Comparison of ENCODE assay signal across 20 cellular contexts in the genomic region with DNA sequence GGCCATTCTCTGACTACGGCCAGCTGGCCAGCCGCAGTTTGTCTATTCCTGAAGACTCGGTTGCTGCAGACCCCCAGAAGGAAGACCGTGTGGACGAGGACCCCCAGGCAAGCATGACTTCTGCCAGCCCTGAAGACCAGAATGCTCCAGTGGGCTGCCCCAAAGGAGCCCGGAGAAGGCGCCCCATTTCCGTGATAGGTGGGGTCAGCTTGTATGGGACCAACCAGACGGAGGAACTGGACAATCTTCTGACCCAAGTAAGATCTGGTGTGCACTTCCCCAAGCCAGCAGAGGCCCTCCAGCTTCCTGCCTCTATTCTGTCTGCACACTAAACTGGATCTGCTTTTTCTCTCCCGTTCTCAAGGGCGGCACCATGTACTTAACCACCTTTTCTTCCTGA. TPM values are rescaled to one million over a fixed set of nuclear protein-coding genes. Genes with fewer than 3 reads are reported as not detected.
DNase-seq lines count a peak whose midpoint lies in the region; ATAC-seq and TF ChIP-seq lines count a peak whose summit lies in the region.
"Had no signal": no experiment of that assay in that cellular context is flagged by ENCODE, and none has a peak within 500 bp of the region (broad histone marks: within the 10 kb centered on the region; RNA-seq: fewer than 3 reads in every experiment).

No MANE protein-coding gene starts in this region.

- H3K4me3 ChIP-seq in BLaER1 treated with 17β-estradiol and CSF1 and Interleukin-3, amounts not matched to agents 10 nM and 100 nM: no peak overlapping the region
- H3K4me3 ChIP-seq in naive thymus-derived CD4-positive, alpha-beta T cell (ENCODE audit: low read length): no peak overlapping the region
- H3K4me3 ChIP-seq in body of pancreas: no peak overlapping the region
- H3K4me3 ChIP-seq: GM12878, heart left ventricle, uterus had no signal

- peak overlapping the region; percentile 90 for H3K27ac Mint-ChIP-seq in activated CD8-positive, alpha-beta T cell treated with anti-CD3 and anti-CD28 coated beads for 36 hours
- H3K27ac Mint-ChIP-seq in naive thymus-derived CD4-positive, alpha-beta T cell: peak overlapping the region; percentile 62 to 99 (median 96)

- peak; percentile 29 for DNase-seq in CD1c-positive myeloid dendritic cell (ENCODE audit: extremely low spot score)
- DNase-seq in activated CD8-positive, alpha-beta T cell treated with anti-CD3 and anti-CD28 coated beads for 36 hours: no peak
- no peak for DNase-seq in naive thymus-derived CD4-positive, alpha-beta T cell
- DNase-seq in AG20443 (ENCODE audit: low spot score): no peak
- DNase-seq in body of pancreas: no peak
- DNase-seq in GF-D8 (lab: John Stamatoyannopoulos, UW): no peak
- DNase-seq: amniotic stem cell; DMS 273 treated with DMSO at 0.1 percent for 48 hours; GDM1; heart left ventricle; KG1; MV-4-11; NCI-H1930; stimulated activated CD4-positive, alpha-beta T cell treated with anti-CD3 and anti-CD28 coated beads, Interleukin-2, amount 100 ng/mL, for 48 hours; uterus; WERI-Rb-1 had no signal

- H3K9ac ChIP-seq in BLaER1 treated with 17β-estradiol and CSF1 and Interleukin-3, amounts not matched to agents 10 nM and 100 nM: no peak overlapping the region
- H3K9ac ChIP-seq: parathyroid adenoma had no signal

- POLR2A ChIA-PET in activated CD8-positive, alpha-beta T cell treated with anti-CD3 and anti-CD28 coated beads for 36 hours (lab: Charles Lee): interaction anchor here (0.7 to 1.6 kb wide), 3 partner anchors 16 to 23 kb away, joined by 3 to 5 read pairs (median 3); no protein-coding TSS in a partner anchor
- POLR2A ChIA-PET in naive thymus-derived CD4-positive, alpha-beta T cell (lab: Charles Lee): interaction anchor here (1.6 to 20.5 kb wide), 2 partner anchors 12 to 20 kb away, joined by 4 to 637 read pairs; no protein-coding TSS in a partner anchor

- H4K20me1 ChIP-seq in BLaER1 treated with 17β-estradiol and CSF1 and Interleukin-3, amounts not matched to agents 10 nM and 100 nM: no peaks in the 10 kb centered on the region

- peaks cover 44% of the 10 kb centered on the region for H3K4me1 Mint-ChIP-seq in activated CD8-positive, alpha-beta T cell treated with anti-CD3 and anti-CD28 coated beads for 36 hours (ENCODE audit: low read depth)
- peaks cover 32 to 73% (median 66%) of the 10 kb centered on the region in 7 donors for H3K4me1 Mint-ChIP-seq in naive thymus-derived CD4-positive, alpha-beta T cell

- peak overlapping the region in 7 of 11 experiments; percentile 4 to 49 (median 43); a peak in 10 of 22 replicates for H3K27ac ChIP-seq in BLaER1 treated with 17β-estradiol and CSF1 and Interleukin-3, amounts not matched to agents 10 nM and 100 nM
- peak overlapping the region; percentile 90 for H3K27ac ChIP-seq in naive thymus-derived CD4-positive, alpha-beta T cell (ENCODE audit: low read depth, low read length)
- H3K27ac ChIP-seq in body of pancreas: no peak overlapping the region
- H3K27ac ChIP-seq: parathyroid adenoma, uterus, WERI-Rb-1 had no signal

- H3K27me3 Mint-ChIP-seq in activated CD8-positive, alpha-beta T cell treated with anti-CD3 and anti-CD28 coated beads for 36 hours: no peaks in the 10 kb centered on the region
- no peaks in the 10 kb centered on the region for H3K27me3 Mint-ChIP-seq in naive thymus-derived CD4-positive, alpha-beta T cell

- peaks cover 22 to 81% (median 65%) of the 10 kb centered on the region in 10 experiments for H3K4me1 ChIP-seq in BLaER1 treated with 17β-estradiol and CSF1 and Interleukin-3, amounts not matched to agents 10 nM and 100 nM
- H3K4me1 ChIP-seq in naive thymus-derived CD4-positive, alpha-beta T cell (ENCODE audit: control insufficient read depth in 2 of 2, insufficient read depth in 2 of 2, low read length in 2 of 2): peaks cover 35 to 41% of the 10 kb centered on the region in 2 donors
- H3K4me1 ChIP-seq in body of pancreas: peaks cover 13% of the 10 kb centered on the region
- H3K4me1 ChIP-seq: parathyroid adenoma, uterus had no signal

- no peak for TF ChIP-seq POLR2A in body of pancreas (IDR thresholded peaks at IDR 0.05)

- intact Hi-C loops in activated CD8-positive, alpha-beta T cell treated with anti-CD3 and anti-CD28 coated beads for 36 hours (cut with micrococcal nuclease): no loop called here
- intact Hi-C loops in naive thymus-derived CD4-positive, alpha-beta T cell (cut with micrococcal nuclease): no loop called here
- intact Hi-C loops in body of pancreas (cut with DNase I): no loop called here

- H3K36me3 Mint-ChIP-seq in activated CD8-positive, alpha-beta T cell treated with anti-CD3 and anti-CD28 coated beads for 36 hours (ENCODE audit: low read depth): peaks cover 45% of the 10 kb centered on the region
- peaks cover 0 to 19% (median 8%) of the 10 kb centered on the region in 5 donors for H3K36me3 Mint-ChIP-seq in naive thymus-derived CD4-positive, alpha-beta T cell

- peak overlapping the region; percentile 82 for H3K4me3 Mint-ChIP-seq in activated CD8-positive, alpha-beta T cell treated with anti-CD3 and anti-CD28 coated beads for 36 hours
- peak overlapping the region in 9 of 10 donors; percentile 36 to 96 (median 87) for H3K4me3 Mint-ChIP-seq in naive thymus-derived CD4-positive, alpha-beta T cell

- CTCF ChIA-PET in activated CD8-positive, alpha-beta T cell treated with anti-CD3 and anti-CD28 coated beads for 36 hours (lab: Charles Lee): interaction anchor here (0.9 to 3.1 kb wide), 4 partner anchors 9 to 41 kb away, joined by 3 to 13 read pairs (median 4); no protein-coding TSS in a partner anchor
- CTCF ChIA-PET in naive thymus-derived CD4-positive, alpha-beta T cell (lab: Charles Lee): interaction anchor here (1.2 to 7.6 kb wide), 4 partner anchors 19 to 26 kb away, joined by 3 to 62 read pairs (median 3); no protein-coding TSS in a partner anchor

- peak overlapping the region in 6 of 11 experiments; percentile 53 to 95 (median 84); a peak in 13 of 22 replicates for H3K4me2 ChIP-seq in BLaER1 treated with 17β-estradiol and CSF1 and Interleukin-3, amounts not matched to agents 10 nM and 100 nM

- no peak for ATAC-seq in activated CD8-positive, alpha-beta T cell treated with anti-CD3 and anti-CD28 coated beads for 36 hours
- ATAC-seq in naive thymus-derived CD4-positive, alpha-beta T cell: no peak
- no peak for ATAC-seq in body of pancreas
- ATAC-seq: GM12878, heart left ventricle had no signal

- no peak for TF ChIP-seq CTCF in activated CD8-positive, alpha-beta T cell treated with anti-CD3 and anti-CD28 coated beads for 36 hours (IDR thresholded peaks at IDR 0.05)
- TF ChIP-seq CTCF in body of pancreas (IDR thresholded peaks at IDR 0.05): no peak

- no peaks in the 10 kb centered on the region; a peak in 1 of 22 replicates for H3K9me3 ChIP-seq in BLaER1 treated with 17β-estradiol and CSF1 and Interleukin-3, amounts not matched to agents 10 nM and 100 nM (replicated peaks in 1 of 11)
- H3K9me3 ChIP-seq in naive thymus-derived CD4-positive, alpha-beta T cell (ENCODE audit: control insufficient read depth in 2 of 3, low read length in 3 of 3): no peaks in the 10 kb centered on the region
- H3K9me3 ChIP-seq in body of pancreas: no peaks in the 10 kb centered on the region
- H3K9me3 ChIP-seq: heart left ventricle, uterus had no signal

- WGBS in body of pancreas, 2 donors: 84 to 95% methylated on average over 8 to 11 of the region's 11 CpGs

- peaks cover 0 to 16% (median 6%) of the 10 kb centered on the region in 11 experiments; a peak in 5 of 22 replicates for H3K36me3 ChIP-seq in BLaER1 treated with 17β-estradiol and CSF1 and Interleukin-3, amounts not matched to agents 10 nM and 100 nM
- peaks cover 0 to 3% (median 0%) of the 10 kb centered on the region in 3 experiments for H3K36me3 ChIP-seq in naive thymus-derived CD4-positive, alpha-beta T cell (ENCODE audit: control insufficient read depth in 2 of 3, insufficient read depth in 3 of 3, low read length in 3 of 3)
- peaks cover 5 to 10% of the 10 kb centered on the region in 2 donors for H3K36me3 ChIP-seq in body of pancreas (replicated peaks in 1 of 2; ENCODE audit: insufficient read depth in 1 of 2, low read depth in 2 of 2)
- H3K36me3 ChIP-seq: uterus had no signal

- no peaks in the 10 kb centered on the region for H3K27me3 ChIP-seq in BLaER1 treated with 17β-estradiol and CSF1 and Interleukin-3, amounts not matched to agents 10 nM and 100 nM
- H3K27me3 ChIP-seq in naive thymus-derived CD4-positive, alpha-beta T cell (ENCODE audit: control insufficient read depth in 2 of 2, insufficient read depth in 2 of 2, low read length in 2 of 2): no peaks in the 10 kb centered on the region
- no peaks in the 10 kb centered on the region for H3K27me3 ChIP-seq in body of pancreas
- H3K27me3 ChIP-seq: heart left ventricle, uterus had no signal

- H3K9me3 Mint-ChIP-seq in activated CD8-positive, alpha-beta T cell treated with anti-CD3 and anti-CD28 coated beads for 36 hours: no peaks in the 10 kb centered on the region
- H3K9me3 Mint-ChIP-seq in naive thymus-derived CD4-positive, alpha-beta T cell: no peaks in the 10 kb centered on the region

RNA-seq across cellular contexts. Expression of a gene that starts 59.8 kb away (rescaled TPM):
- not detected for total RNA-seq in activated CD8-positive, alpha-beta T cell treated with anti-CD3 and anti-CD28 coated beads for 36 hours
- total RNA-seq in naive thymus-derived CD4-positive, alpha-beta T cell: under 1 TPM in 1 of 5 experiments, not detected in 4; 0.19 TPM
- not detected for polyA plus RNA-seq in naive thymus-derived CD4-positive, alpha-beta T cell
- 1 to 10 TPM in 1 of 2 donors, under 1 TPM in 1; 0.78 to 4.3 TPM for total RNA-seq in body of pancreas
- total RNA-seq: GM12878, NCI-H460 had no signal
- polyA plus RNA-seq: GM12878 had no signal

Comparison
In these comparisons a context has a peak if more than half of its experiments do, and no peak if none do; other contexts are left out.
1. H3K27ac ChIP-seq: peak in BLaER1 treated with 17β-estradiol and CSF1 and Interleukin-3, amounts not matched to agents 10 nM and 100 nM (7 of 11) and naive thymus-derived CD4-positive, alpha-beta T cell (single experiment); none in body of pancreas (0 of 4).